ENCODE assay signal across 20 cellular contexts in the genomic region with DNA sequence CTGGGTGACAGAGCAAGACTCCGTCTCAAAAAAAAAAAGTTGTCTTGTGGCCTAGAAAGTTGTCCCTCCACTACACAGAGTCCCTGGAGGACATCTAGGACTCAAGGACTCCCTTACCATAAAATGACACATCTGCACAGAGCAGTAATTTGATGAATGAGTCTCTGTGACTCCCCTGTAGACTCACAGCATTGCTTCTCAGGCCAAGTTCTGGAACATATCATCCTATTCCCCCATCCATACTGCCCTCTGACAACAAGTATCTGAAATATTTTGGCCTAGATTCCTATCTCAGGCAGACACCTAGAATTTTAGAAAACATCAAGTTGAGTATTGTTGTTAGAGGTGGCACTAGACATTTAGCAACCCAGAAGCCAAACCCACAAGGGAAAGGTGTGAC.
DNase-seq lines count a peak whose midpoint lies in the region; ATAC-seq and TF ChIP-seq lines count a peak whose summit lies in the region.
"Had no signal": no experiment of that assay in that cellular context is flagged by ENCODE, and none has a peak within 500 bp of the region (broad histone marks: within the 10 kb centered on the region; RNA-seq: fewer than 3 reads in every experiment).

No MANE protein-coding gene starts in this region.

- H3K9ac ChIP-seq in Karpas-422 (ENCODE audit: low read length), result no peak overlapping the region

- ATAC-seq in stimulated activated effector memory CD8-positive, alpha-beta T cell treated with anti-CD3 and anti-CD28 coated beads, Interleukin-12 subunit alpha, Interleukin-12 subunit beta, amount 100 ng/mL, for 72 hours, result no peak
- ATAC-seq: GM23338, HepG2 had no signal

- TF ChIP-seq CTCF in RWPE1 (conservative IDR thresholded peaks at IDR 0.05; ENCODE audit: low read depth) (no peak), fibroblast of mammary gland (conservative IDR thresholded peaks at IDR 0.05; ENCODE audit: control insufficient read depth, insufficient read depth, low read depth, low read length) (no peak), progenitor cell of endocrine pancreas (IDR thresholded peaks at IDR 0.05; ENCODE audit: unreplicated experiment) (no peak)

- no peak overlapping the region for H3K4me2 ChIP-seq in Karpas-422 (ENCODE audit: low read depth, low read length, poor library complexity, severe bottlenecking)
- H3K4me2 ChIP-seq: GM23338 had no signal

- H3K4me3 ChIP-seq in fibroblast of mammary gland (ENCODE audit: control insufficient read depth, low read depth, low read length), result no peak overlapping the region
- H3K4me3 ChIP-seq in Karpas-422 (ENCODE audit: low read length), result no peak overlapping the region
- H3K4me3 ChIP-seq: GM23338, MG63, SJSA1 had no signal

- no peaks in the 10 kb centered on the region for H3K36me3 ChIP-seq in Karpas-422 (ENCODE audit: insufficient read depth, low read length)
- H3K36me3 ChIP-seq: BE2C, MG63, SJSA1 had no signal

- H3K27ac ChIP-seq in RWPE1 (0 out of 2 replicates have a peak overlapping the region, but pooled peaks have one; percentile 12), Karpas-422 (ENCODE audit: low read length) (no peak overlapping the region)
- H3K27ac ChIP-seq: SJSA1 had no signal

- POLR2A ChIA-PET in RWPE1 (lab: Yijun Ruan, JAX; ENCODE audit: low non-redundant PET), result no interaction called here

- peaks cover 3% of the 10 kb centered on the region for H3K9me3 Mint-ChIP-seq in progenitor cell of endocrine pancreas (ENCODE audit: low read depth)
- H3K9me3 Mint-ChIP-seq in stimulated activated effector memory CD8-positive, alpha-beta T cell treated with anti-CD3 and anti-CD28 coated beads, Interleukin-12 subunit alpha, Interleukin-12 subunit beta, amount 100 ng/mL, for 72 hours, result no peaks in the 10 kb centered on the region
- H3K9me3 Mint-ChIP-seq: CD4-positive, alpha-beta T cell; GM23338 had no signal

- no peaks in the 10 kb centered on the region for H3K9me2 ChIP-seq in Karpas-422 (replicated peaks; ENCODE audit: insufficient read depth, low read length)

- H3K27me3 ChIP-seq in Karpas-422 (ENCODE audit: low read length), result no peaks in the 10 kb centered on the region
- H3K27me3 ChIP-seq: BE2C, MG63, SJSA1 had no signal

- H3K4me1 ChIP-seq in Karpas-422 (ENCODE audit: low read length), result no peaks in the 10 kb centered on the region
- H3K4me1 ChIP-seq: BE2C, SJSA1 had no signal

- DNase-seq in GM04503 (ENCODE audit: low read depth) (peak; percentile 34), RWPE1 (ENCODE audit: low spot score) (no peak), fibroblast of mammary gland (ENCODE audit: low read depth) (peak; percentile 67), progenitor cell of endocrine pancreas (ENCODE audit: low spot score, unreplicated experiment) (no peak), Karpas-422 (no peak)
- DNase-seq in stimulated activated effector memory CD8-positive, alpha-beta T cell treated with anti-CD3 and anti-CD28 coated beads, Interleukin-12 subunit alpha, Interleukin-12 subunit beta, amount 100 ng/mL, for 72 hours (ENCODE audit: low spot score in 2 of 2), result no peak
- no peak for DNase-seq in stimulated activated CD4-positive, alpha-beta T cell treated with anti-CD3 and anti-CD28 coated beads, Interleukin-12 subunit alpha, Interleukin-12 subunit beta, amount 100 ng/mL, for 4 hours
- DNase-seq: BE2C; CD4-positive, alpha-beta T cell; DMS79; GDM1; KG1; MG63; NCI-H1092 treated with DMSO at 0.1 percent for 48 hours; NCI-H187 treated with DMSO at 0.1 percent for 48 hours; NCI-H69; RPMI8226 had no signal

- H2AFZ ChIP-seq in Karpas-422 (ENCODE audit: low read length), result no peak overlapping the region

- no peaks in the 10 kb centered on the region for H3K79me2 ChIP-seq in Karpas-422 (ENCODE audit: low read length)

- no peaks in the 10 kb centered on the region for H3K36me3 Mint-ChIP-seq in progenitor cell of endocrine pancreas (ENCODE audit: insufficient read depth)
- no peaks in the 10 kb centered on the region for H3K36me3 Mint-ChIP-seq in stimulated activated effector memory CD8-positive, alpha-beta T cell treated with anti-CD3 and anti-CD28 coated beads, Interleukin-12 subunit alpha, Interleukin-12 subunit beta, amount 100 ng/mL, for 72 hours

- H3K27ac Mint-ChIP-seq in progenitor cell of endocrine pancreas, result peak overlapping the region; percentile 87
- H3K27ac Mint-ChIP-seq in stimulated activated effector memory CD8-positive, alpha-beta T cell treated with anti-CD3 and anti-CD28 coated beads, Interleukin-12 subunit alpha, Interleukin-12 subunit beta, amount 100 ng/mL, for 72 hours, result no peak overlapping the region
- H3K27ac Mint-ChIP-seq: CD4-positive, alpha-beta T cell; GM23338 had no signal

- H3K4me1 Mint-ChIP-seq in progenitor cell of endocrine pancreas (ENCODE audit: low read depth), result peaks cover 7% of the 10 kb centered on the region
- H3K4me1 Mint-ChIP-seq in stimulated activated effector memory CD8-positive, alpha-beta T cell treated with anti-CD3 and anti-CD28 coated beads, Interleukin-12 subunit alpha, Interleukin-12 subunit beta, amount 100 ng/mL, for 72 hours, result no peaks in the 10 kb centered on the region
- H3K4me1 Mint-ChIP-seq: GM23338 had no signal

- H3K4me3 Mint-ChIP-seq in progenitor cell of endocrine pancreas (ENCODE audit: low read depth), result no peak overlapping the region
- H3K4me3 Mint-ChIP-seq in stimulated activated effector memory CD8-positive, alpha-beta T cell treated with anti-CD3 and anti-CD28 coated beads, Interleukin-12 subunit alpha, Interleukin-12 subunit beta, amount 100 ng/mL, for 72 hours, result no peak overlapping the region
- H3K4me3 Mint-ChIP-seq: CD4-positive, alpha-beta T cell; GM23338 had no signal

- CTCF ChIA-PET in RWPE1 (lab: Yijun Ruan, JAX), result no interaction called here

- H3K27me3 Mint-ChIP-seq in progenitor cell of endocrine pancreas, result peaks cover 3% of the 10 kb centered on the region

- no peaks in the 10 kb centered on the region for H4K20me1 ChIP-seq in Karpas-422 (ENCODE audit: insufficient read depth, low read depth, low read length)

- H3K9me3 ChIP-seq in Karpas-422 (ENCODE audit: low read length), result no peaks in the 10 kb centered on the region
- H3K9me3 ChIP-seq: BE2C, MG63, SJSA1 had no signal

Comparison
In these comparisons a context has a peak if more than half of its experiments do, and no peak if none do; other contexts are left out.
1. DNase-seq: peak in GM04503 (single experiment) and fibroblast of mammary gland (single experiment); none in RWPE1 (single experiment), progenitor cell of endocrine pancreas (single experiment), stimulated activated effector memory CD8-positive, alpha-beta T cell treated with anti-CD3 and anti-CD28 coated beads, Interleukin-12 subunit alpha, Interleukin-12 subunit beta, amount 100 ng/mL, for 72 hours (0 of 2), stimulated activated CD4-positive, alpha-beta T cell treated with anti-CD3 and anti-CD28 coated beads, Interleukin-12 subunit alpha, Interleukin-12 subunit beta, amount 100 ng/mL, for 4 hours (single experiment) and Karpas-422 (single experiment).